Comparison of ENCODE assay signal across 8 cellular contexts in the genomic region with DNA sequence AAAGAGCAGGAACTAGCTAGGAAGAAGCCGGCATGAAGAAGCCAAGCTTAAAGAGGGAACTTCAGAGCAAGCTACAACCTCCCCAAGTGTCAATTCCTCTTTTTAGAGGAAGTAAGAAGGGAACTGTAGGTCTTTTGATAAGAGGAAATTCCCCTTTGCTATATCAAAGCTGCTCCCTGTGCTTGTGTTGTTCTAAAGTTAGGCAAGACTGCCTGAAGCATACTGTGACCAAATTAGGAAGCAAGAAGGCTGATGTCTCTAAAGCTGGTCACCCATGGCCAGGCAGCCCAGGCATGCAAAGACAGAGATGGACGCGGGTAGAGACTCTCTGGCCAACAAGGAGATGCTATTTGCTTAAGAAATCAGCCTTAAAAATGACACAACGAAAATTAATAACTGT.
A peak's percentile ranks its signal among the peaks of the same experiment; 100 is the strongest.
DNase-seq lines count a peak whose midpoint lies in the region; ATAC-seq and TF ChIP-seq lines count a peak whose summit lies in the region.

No MANE protein-coding gene starts in this region.

- H3K27me3 ChIP-seq in kidney epithelial cell (ENCODE audit: control insufficient read depth, insufficient read depth, low read length), result no peaks in the 10 kb centered on the region
- H3K27me3 ChIP-seq in thoracic aorta (replicated peaks; ENCODE audit: insufficient read depth), result no peaks in the 10 kb centered on the region

- H3K4me3 Mint-ChIP-seq in IgD-negative memory B cell, result peak overlapping the region; percentile 69 to 94 (median 91)

- H3K4me3 ChIP-seq in kidney epithelial cell (ENCODE audit: low read depth, low read length) (no peak overlapping the region), thoracic aorta (peak overlapping the region; percentile 59)

- DNase-seq in Daoy (ENCODE audit: low read depth) (peak; percentile 46), kidney epithelial cell (ENCODE audit: low read depth) (peak; percentile 81), thoracic aorta (ENCODE audit: low spot score) (no peak), NCI-H2227 (lab: John Stamatoyannopoulos, UW; ENCODE audit: unreplicated experiment) (no peak), DMS153 treated with DMSO at 0.1 percent for 48 hours (lab: John Stamatoyannopoulos, UW; ENCODE audit: unreplicated experiment) (no peak)

- TF ChIP-seq CTCF in kidney epithelial cell (IDR thresholded peaks at IDR 0.05; ENCODE audit: insufficient read depth, low read length, poor library complexity, severe bottlenecking) (no peak), thoracic aorta (IDR thresholded peaks at IDR 0.05) (no peak)

- H3K36me3 ChIP-seq in kidney epithelial cell (ENCODE audit: control insufficient read depth, insufficient read depth, low read length) (no peaks in the 10 kb centered on the region), thoracic aorta (no peaks in the 10 kb centered on the region)

- no peaks in the 10 kb centered on the region for H3K27me3 Mint-ChIP-seq in IgD-negative memory B cell

- peaks cover 56 to 79% (median 75%) of the 10 kb centered on the region in 3 donors for H3K4me1 Mint-ChIP-seq in IgD-negative memory B cell

- H3K9me3 ChIP-seq in thoracic aorta, result no peaks in the 10 kb centered on the region

- ATAC-seq in GM19452 (IDR thresholded peaks at IDR 0.05; ENCODE audit: unreplicated experiment), result peak; percentile 60
- peak; percentile 50 for ATAC-seq in thoracic aorta (ENCODE audit: insufficient number of reproducible peaks, low FRiP score, low read depth)

- H3K27ac ChIP-seq in angular gyrus (ENCODE audit: low read depth, low read length) (peak overlapping the region; percentile 85), thoracic aorta (peak overlapping the region; percentile 96 to 99)

- H3K9me3 Mint-ChIP-seq in IgD-negative memory B cell, result no peaks in the 10 kb centered on the region

- H3K36me3 Mint-ChIP-seq in IgD-negative memory B cell, result peaks cover 5% of the 10 kb centered on the region

- peaks cover 56 to 99% of the 10 kb centered on the region in 2 donors for H3K4me1 ChIP-seq in thoracic aorta (ENCODE audit: control insufficient read depth in 1 of 2, low read depth in 2 of 2)

- H3K27ac Mint-ChIP-seq in IgD-negative memory B cell, result peak overlapping the region; percentile 81 to 97 (median 96)

Comparison
In these comparisons a context has a peak if more than half of its experiments do, and no peak if none do; other contexts are left out.
1. DNase-seq: peak in Daoy (single experiment) and kidney epithelial cell (single experiment); none in thoracic aorta (single experiment), NCI-H2227 (single experiment) and DMS153 treated with DMSO at 0.1 percent for 48 hours (single experiment).